12 cellular contexts compared by ENCODE assay signal in the genomic region with DNA sequence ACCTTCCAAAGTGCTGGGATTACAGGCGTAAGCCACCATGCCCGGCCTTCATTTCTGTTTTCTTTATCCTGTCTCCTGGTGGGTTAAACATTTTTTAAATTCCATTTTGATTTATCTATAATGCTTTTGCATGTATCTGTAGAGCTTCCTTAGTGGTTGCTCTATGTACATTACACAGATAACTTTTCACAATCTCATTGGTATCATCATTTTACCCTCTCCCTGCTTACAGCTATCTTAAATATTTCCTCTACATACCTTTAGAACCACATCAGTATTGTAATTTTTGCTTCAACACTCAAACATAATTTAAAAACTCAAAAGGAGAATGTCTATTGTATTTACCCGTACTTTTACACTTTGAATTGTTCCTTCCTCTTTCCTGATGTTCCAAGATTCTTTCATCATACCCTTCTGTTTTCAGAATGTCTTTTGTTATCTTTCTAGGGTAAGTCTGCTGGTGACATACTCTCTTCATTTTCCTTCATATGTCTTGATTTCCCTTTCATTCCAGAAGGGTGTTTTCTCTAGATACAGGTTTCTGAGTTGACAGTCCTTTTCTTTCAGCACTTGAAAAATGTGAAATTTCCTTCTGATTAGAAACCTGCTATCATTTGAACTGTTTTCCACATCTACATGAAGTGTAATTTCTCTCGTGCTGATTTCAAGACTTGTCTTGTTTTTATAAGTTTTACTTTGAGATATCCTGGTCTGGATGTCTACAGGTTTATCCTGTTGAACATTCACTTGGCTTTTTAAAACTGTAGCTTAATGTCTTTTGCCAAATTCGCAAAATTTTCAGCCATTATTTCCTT. TPM values are rescaled to one million over a fixed set of nuclear protein-coding genes. Genes with fewer than 3 reads are reported as not detected.
DNase-seq lines count a peak whose midpoint lies in the region; TF ChIP-seq lines count a peak whose summit lies in the region.
"Had no signal": no experiment of that assay in that cellular context is flagged by ENCODE, and none has a peak within 500 bp of the region (broad histone marks: within the 10 kb centered on the region; RNA-seq: fewer than 3 reads in every experiment).

No MANE protein-coding gene starts in this region.

- no peak overlapping the region for H3K4me3 Mint-ChIP-seq in Caco-2 (ENCODE audit: unreplicated experiment)
- no peak overlapping the region for H3K4me3 Mint-ChIP-seq in activated naive CD4-positive, alpha-beta T cell treated with anti-CD3 and anti-CD28 coated beads, Interleukin-2, amount 10 ng/mL, durations not matched to agents 7 days and 5 days
- H3K4me3 Mint-ChIP-seq: activated naive CD8-positive, alpha-beta T cell treated with anti-CD3 and anti-CD28 coated beads, Interleukin-2, amount 10 ng/mL, durations not matched to agents 7 days and 5 days had no signal

- WGBS in ectodermal cell, 2 experiments = 93 to 98% methylated on average over 5 of the region's 5 CpGs

- peaks cover 19% of the 10 kb centered on the region for H3K4me1 Mint-ChIP-seq in Caco-2 (ENCODE audit: low read depth, unreplicated experiment)
- H3K4me1 Mint-ChIP-seq in activated naive CD4-positive, alpha-beta T cell treated with anti-CD3 and anti-CD28 coated beads, Interleukin-2, amount 10 ng/mL, durations not matched to agents 7 days and 5 days = peaks cover 24% of the 10 kb centered on the region

- POLR2A ChIA-PET in Caco-2 (lab: Charles Lee) = no interaction called here

- no peaks in the 10 kb centered on the region for H3K9me3 Mint-ChIP-seq in Caco-2 (ENCODE audit: unreplicated experiment)
- no peaks in the 10 kb centered on the region for H3K9me3 Mint-ChIP-seq in activated naive CD4-positive, alpha-beta T cell treated with anti-CD3 and anti-CD28 coated beads, Interleukin-2, amount 10 ng/mL, durations not matched to agents 7 days and 5 days
- H3K9me3 Mint-ChIP-seq: activated naive CD8-positive, alpha-beta T cell treated with anti-CD3 and anti-CD28 coated beads, Interleukin-2, amount 10 ng/mL, durations not matched to agents 7 days and 5 days had no signal

- TF ChIP-seq CTCF in Caco-2 (IDR thresholded peaks at IDR 0.05; ENCODE audit: insufficient read depth in 1 of 2, low read depth in 1 of 2, low read length in 1 of 2, severe bottlenecking in 1 of 2, unreplicated experiment in 1 of 2) (no peak), osteoblast (IDR thresholded peaks at IDR 0.05; ENCODE audit: extremely low read depth, low read depth, low read length) (no peak)

- no peaks in the 10 kb centered on the region for H3K27me3 Mint-ChIP-seq in Caco-2 (ENCODE audit: insufficient read depth, unreplicated experiment)
- no peaks in the 10 kb centered on the region for H3K27me3 Mint-ChIP-seq in activated naive CD4-positive, alpha-beta T cell treated with anti-CD3 and anti-CD28 coated beads, Interleukin-2, amount 10 ng/mL, durations not matched to agents 7 days and 5 days
- H3K27me3 Mint-ChIP-seq: activated naive CD8-positive, alpha-beta T cell treated with anti-CD3 and anti-CD28 coated beads, Interleukin-2, amount 10 ng/mL, durations not matched to agents 7 days and 5 days had no signal

- no peak overlapping the region for H2AFZ ChIP-seq in osteoblast (ENCODE audit: low read length)

- H3K36me3 ChIP-seq in Caco-2 (ENCODE audit: control insufficient read depth, insufficient read depth, low read length) = no peaks in the 10 kb centered on the region
- H3K36me3 ChIP-seq in ectodermal cell (ENCODE audit: control insufficient read depth, insufficient read depth, low read length) = no peaks in the 10 kb centered on the region
- H3K36me3 ChIP-seq in osteoblast (ENCODE audit: insufficient read depth, low read length) = peaks cover 4% of the 10 kb centered on the region
- H3K36me3 ChIP-seq: thyroid gland had no signal

- intact Hi-C loops in Caco-2 (cut with micrococcal nuclease; ENCODE audit: unreplicated experiment) = no loop called here

- H3K79me2 ChIP-seq in osteoblast (ENCODE audit: insufficient read depth, low read length) = peaks cover 98% of the 10 kb centered on the region

- CTCF ChIA-PET in Caco-2 (lab: Charles Lee) = no interaction called here
- CTCF ChIA-PET in activated naive CD4-positive, alpha-beta T cell treated with anti-CD3 and anti-CD28 coated beads, Interleukin-2, amount 10 ng/mL, durations not matched to agents 7 days and 5 days (lab: Charles Lee) = interaction anchor here (0.6 to 0.7 kb wide), 2 partner anchors 69 to 108 kb away, joined by 3 read pairs; no protein-coding TSS in a partner anchor

- BruUV-seq in Caco-2 (replicated peaks; lab: Mats Ljungman, UMichigan) = no TSS peak

- H3K4me3 ChIP-seq in Caco-2 (ENCODE audit: low read depth, low read length) (no peak overlapping the region), ectodermal cell (ENCODE audit: insufficient read depth, low read depth, low read length) (no peak overlapping the region), osteoblast (ENCODE audit: insufficient read depth, low read length) (no peak overlapping the region)
- H3K4me3 ChIP-seq: thyroid gland had no signal

- peaks cover 12% of the 10 kb centered on the region for H3K36me3 Mint-ChIP-seq in Caco-2 (ENCODE audit: insufficient read depth, unreplicated experiment)
- no peaks in the 10 kb centered on the region for H3K36me3 Mint-ChIP-seq in activated naive CD4-positive, alpha-beta T cell treated with anti-CD3 and anti-CD28 coated beads, Interleukin-2, amount 10 ng/mL, durations not matched to agents 7 days and 5 days

- peaks cover 18% of the 10 kb centered on the region for H4K20me1 ChIP-seq in osteoblast (ENCODE audit: insufficient read depth, low read length)

- H3K4me1 ChIP-seq in Caco-2 (peaks cover 8% of the 10 kb centered on the region; the same call in 1 of the 2 replicates), ectodermal cell (ENCODE audit: control insufficient read depth, insufficient read depth, low read length) (no peaks in the 10 kb centered on the region), osteoblast (ENCODE audit: insufficient read depth, low read length) (peaks cover 19% of the 10 kb centered on the region)

- peak overlapping the region; percentile 27 for H3K27ac Mint-ChIP-seq in Caco-2 (ENCODE audit: unreplicated experiment)
- H3K27ac Mint-ChIP-seq in activated naive CD4-positive, alpha-beta T cell treated with anti-CD3 and anti-CD28 coated beads, Interleukin-2, amount 10 ng/mL, durations not matched to agents 7 days and 5 days = no peak overlapping the region

- H3K4me2 ChIP-seq in osteoblast (ENCODE audit: insufficient read depth, low read length) = peak overlapping the region; percentile 50

- H3K9me3 ChIP-seq in Caco-2 (no peaks in the 10 kb centered on the region), ectodermal cell (ENCODE audit: control insufficient read depth, low read length) (no peaks in the 10 kb centered on the region), osteoblast (ENCODE audit: low read depth, low read length) (no peaks in the 10 kb centered on the region)
- H3K9me3 ChIP-seq: thyroid gland had no signal

- H3K27me3 ChIP-seq in Caco-2 (replicated peaks; ENCODE audit: control insufficient read depth, insufficient read depth, low read length) (no peaks in the 10 kb centered on the region), ectodermal cell (ENCODE audit: control insufficient read depth, insufficient read depth, low read length, poor library complexity, severe bottlenecking) (no peaks in the 10 kb centered on the region), osteoblast (ENCODE audit: insufficient read depth, low read length) (no peaks in the 10 kb centered on the region)
- H3K27me3 ChIP-seq: thyroid gland had no signal

- no peak for DNase-seq in Caco-2
- peak; percentile 28 for DNase-seq in MV-4-11 (lab: John Stamatoyannopoulos, UW)
- DNase-seq in osteoblast (ENCODE audit: insufficient read length, low spot score, missing footprints) = no peak
- DNase-seq in NCI-H1092 (lab: John Stamatoyannopoulos, UW) = no peak
- DNase-seq in retina = no peak
- DNase-seq in activated naive CD4-positive, alpha-beta T cell treated with anti-CD3 and anti-CD28 coated beads, Interleukin-2, amount 10 ng/mL, durations not matched to agents 7 days and 5 days = no peak
- DNase-seq: activated naive CD8-positive, alpha-beta T cell treated with anti-CD3 and anti-CD28 coated beads, Interleukin-2, amount 10 ng/mL, durations not matched to agents 7 days and 5 days; DND-41; NCI-H2081 treated with DMSO at 0.1 percent for 48 hours; occipital lobe; thyroid gland had no signal

- H3K27ac ChIP-seq in ectodermal cell (ENCODE audit: insufficient read depth, low read depth, low read length, poor library complexity, severe bottlenecking) = peak overlapping the region; percentile 46
- peak overlapping the region; percentile 47 for H3K27ac ChIP-seq in osteoblast (ENCODE audit: low read depth, low read length)
- H3K27ac ChIP-seq: thyroid gland had no signal

RNA-seq across cellular contexts. Expression of a gene that starts 21.9 kb away (rescaled TPM):
- total RNA-seq in Caco-2 (2022) = 70.9 and 71.6 TPM in 2 replicates
- polyA plus RNA-seq in ectodermal cell (2013, experiment 1 of 4) = 58.5 TPM
- polyA plus RNA-seq in ectodermal cell (2013, experiment 2 of 4) = 56.8 TPM
- polyA plus RNA-seq in ectodermal cell (2013, experiment 3 of 4) = 39.2 TPM
- 39.8 TPM for polyA plus RNA-seq in ectodermal cell (2013, experiment 4 of 4)
- 29.7 and 32.1 TPM in 2 replicates for total RNA-seq in osteoblast
